ENCODE assay signal across 8 cellular contexts in genomic region chr3:47420511-47421484, GRCh38. TPM values are rescaled to one million over a fixed set of nuclear protein-coding genes. Genes with fewer than 3 reads are reported as not detected.
DNase-seq lines count a peak whose midpoint lies in the region; ATAC-seq and TF ChIP-seq lines count a peak whose summit lies in the region.

No MANE protein-coding gene starts in this region.

- no peaks in the 10 kb centered on the region for H3K27me3 ChIP-seq in gastroesophageal sphincter

- peaks cover 0 to 87% of the 10 kb centered on the region in 2 donors for H3K36me3 ChIP-seq in gastroesophageal sphincter

- 48 to 82% methylated on average over 9 to 12 of the region's 29 CpGs for WGBS in gastroesophageal sphincter (ENCODE audit: low coverage in 1 of 2), 2 donors

- peak overlapping the region in 3 of 4 donors; percentile 71 to 74 (median 72) for H3K27ac ChIP-seq in gastroesophageal sphincter

- no peak for TF ChIP-seq EP300 in gastroesophageal sphincter (IDR thresholded peaks at IDR 0.05)

- DNase-seq in D341Med (ENCODE audit: low spot score), result peak; percentile 88
- peak; percentile 91 for DNase-seq in KG1 (lab: John Stamatoyannopoulos, UW)
- DNase-seq in SIG-M5 (lab: John Stamatoyannopoulos, UW), result peak; percentile 54
- peak; percentile 63 to 85 (median 78) for DNase-seq in activated naive CD4-positive, alpha-beta T cell (lab: John Stamatoyannopoulos, UW)
- DNase-seq in occipital lobe (lab: John Stamatoyannopoulos, UW), result peak; percentile 80
- peak; percentile 93 for DNase-seq in superior temporal gyrus (ENCODE audit: extremely low spot score)

- H3K4me3 ChIP-seq in gastroesophageal sphincter, result no peak overlapping the region

- no peaks in the 10 kb centered on the region for H3K9me3 ChIP-seq in gastroesophageal sphincter

- ATAC-seq in GM21447 (IDR thresholded peaks at IDR 0.05; ENCODE audit: unreplicated experiment) (peak; percentile 77), gastroesophageal sphincter (peak; percentile 83)

- peaks cover 0 to 19% (median 11%) of the 10 kb centered on the region in 3 donors for H3K4me1 ChIP-seq in gastroesophageal sphincter

- peak in 3 of 4 experiments; percentile 92 to 98 (median 95) for TF ChIP-seq CTCF in gastroesophageal sphincter (IDR thresholded peaks at IDR 0.05)

- TF ChIP-seq POLR2A in gastroesophageal sphincter (IDR thresholded peaks at IDR 0.05), result no peak

RNA-seq across cellular contexts. Expression of gene PTPN23, which starts 40.0 kb away (rescaled TPM):
- total RNA-seq in gastroesophageal sphincter (10 to 100 TPM in 3 of 4 donors, 1 to 10 TPM in 1; 9.1 to 34.2 (median 19.5) TPM), occipital lobe (17.5 TPM)

RNA-seq across cellular contexts. Expression of gene SCAP, which starts 54.9 kb away (rescaled TPM):
- total RNA-seq in gastroesophageal sphincter (10 to 100 TPM; 58.8 to 93.5 (median 71.5) TPM), occipital lobe (82.0 TPM)
